ENCODE assay signal across 12 cellular contexts in genomic region chr9:136572003-136572595, GRCh38. TPM values are rescaled to one million over a fixed set of nuclear protein-coding genes. Genes with fewer than 3 reads are reported as not detected.
A peak's percentile ranks its signal among the peaks of the same experiment; 100 is the strongest.
DNase-seq lines count a peak whose midpoint lies in the region; ATAC-seq and TF ChIP-seq lines count a peak whose summit lies in the region.
"Had no signal": no experiment of that assay in that cellular context is flagged by ENCODE, and none has a peak within 500 bp of the region (broad histone marks: within the 10 kb centered on the region; RNA-seq: fewer than 3 reads in every experiment).

No MANE protein-coding gene starts in this region.

- intact Hi-C loops in thyroid gland (cut with DNase I), result no loop called here

- DNase-seq in choroid plexus epithelial cell (ENCODE audit: low read depth) (peak; percentile 55), iris pigment epithelial cell (ENCODE audit: low read depth) (peak; percentile 69), thyroid gland (peak; percentile 66 to 87), SHP77 (lab: John Stamatoyannopoulos, UW) (no peak), NCI-H1105 (lab: John Stamatoyannopoulos, UW) (no peak)
- DNase-seq in stimulated activated CD4-positive, alpha-beta T cell treated with anti-CD3 and anti-CD28 coated beads, Interleukin-4, amount 100 ng/mL, for 24 hours, result no peak
- DNase-seq: activated CD4-positive, alpha-beta T cell treated with anti-CD3 and anti-CD28 coated beads for 1 hour; amniotic stem cell; NCI-H69 had no signal

- 33 to 37% methylated on average over 8 of the region's 13 CpGs for WGBS in thyroid gland, 2 donors

- TF ChIP-seq POLR2A in thyroid gland (IDR thresholded peaks at IDR 0.05), result peak in 1 of 2 donors; percentile 18

- ATAC-seq in GM21576 (IDR thresholded peaks at IDR 0.05; ENCODE audit: unreplicated experiment), result no peak

- TF ChIP-seq CTCF in choroid plexus epithelial cell (conservative IDR thresholded peaks at IDR 0.05; ENCODE audit: low read depth, low read length), result no peak
- no peak for TF ChIP-seq CTCF in thyroid gland (IDR thresholded peaks at IDR 0.05)

- H3K4me3 ChIP-seq in HUES6 (ENCODE audit: low read depth, low read length) (peak overlapping the region; percentile 23; the same call in 1 of the 2 replicates), choroid plexus epithelial cell (ENCODE audit: low read depth, low read length) (no peak overlapping the region), thyroid gland (replicated peaks in 1 of 3) (no peak overlapping the region)
- H3K4me3 ChIP-seq: upper lobe of left lung had no signal

- H3K36me3 ChIP-seq in HUES6 (ENCODE audit: control insufficient read depth, insufficient read depth, low read length) (no peaks in the 10 kb centered on the region), thyroid gland (no peaks in the 10 kb centered on the region)
- H3K36me3 ChIP-seq: upper lobe of left lung had no signal

- H3K27ac ChIP-seq in HUES6 (ENCODE audit: low read depth, low read length), result peak overlapping the region; percentile 73
- peak overlapping the region in 2 of 3 donors; percentile 6 to 34 for H3K27ac ChIP-seq in thyroid gland
- H3K27ac ChIP-seq: upper lobe of left lung had no signal

- H3K27me3 ChIP-seq in HUES6 (ENCODE audit: control insufficient read depth, insufficient read depth, low read length) (no peaks in the 10 kb centered on the region), thyroid gland (no peaks in the 10 kb centered on the region)
- H3K27me3 ChIP-seq: upper lobe of left lung had no signal

- peaks cover 58% of the 10 kb centered on the region for H3K4me1 ChIP-seq in HUES6 (ENCODE audit: control insufficient read depth, insufficient read depth, low read length)
- H3K4me1 ChIP-seq in thyroid gland, result peaks cover 37 to 57% of the 10 kb centered on the region in 2 donors

- peak overlapping the region; percentile 69 for H3K9ac ChIP-seq in HUES6 (ENCODE audit: low read length)

- H3K9me3 ChIP-seq in HUES6 (ENCODE audit: control insufficient read depth, insufficient read depth, low read depth, low read length) (no peaks in the 10 kb centered on the region), thyroid gland (no peaks in the 10 kb centered on the region)
- H3K9me3 ChIP-seq: upper lobe of left lung had no signal

RNA-seq across cellular contexts. Expression of gene NOTCH1, which starts 26.3 kb away (rescaled TPM):
- total RNA-seq in thyroid gland, result 10 to 100 TPM; 19.6 to 35.4 (median 23.2) TPM

Comparison
In these comparisons a context has a peak if more than half of its experiments do, and no peak if none do; other contexts are left out.
1. DNase-seq: peak in choroid plexus epithelial cell (single experiment), iris pigment epithelial cell (single experiment) and thyroid gland (2 of 2); none in stimulated activated CD4-positive, alpha-beta T cell treated with anti-CD3 and anti-CD28 coated beads, Interleukin-4, amount 100 ng/mL, for 24 hours (single experiment), SHP77 (0 of 2) and NCI-H1105 (single experiment).